15 cellular contexts compared by ENCODE assay signal in the genomic region with DNA sequence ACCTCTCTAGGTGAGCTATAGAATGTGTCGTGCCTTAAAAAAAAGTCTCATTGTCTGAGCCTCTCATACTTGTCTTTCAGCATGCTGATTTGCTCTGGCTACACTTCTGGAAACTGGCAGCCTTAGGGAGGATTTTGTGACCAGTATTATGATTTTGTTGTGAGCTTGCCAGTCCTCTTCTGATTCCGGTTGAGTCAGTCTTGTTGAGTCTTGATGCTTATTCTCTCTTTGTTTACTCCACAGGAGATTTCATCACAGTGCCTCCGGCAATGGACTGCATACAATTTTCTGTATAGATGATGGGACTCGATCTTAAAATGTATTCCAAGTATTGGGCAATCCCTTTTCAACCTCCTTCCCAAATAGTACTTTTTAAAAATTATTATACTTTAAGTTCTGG.
DNase-seq lines count a peak whose midpoint lies in the region; ATAC-seq and TF ChIP-seq lines count a peak whose summit lies in the region.
"Had no signal": no experiment of that assay in that cellular context is flagged by ENCODE, and none has a peak within 500 bp of the region (broad histone marks: within the 10 kb centered on the region; RNA-seq: fewer than 3 reads in every experiment).

No MANE protein-coding gene starts in this region.

- H3K27me3 ChIP-seq in AG04450 (ENCODE audit: control insufficient read depth, insufficient read depth, low read length) (no peaks in the 10 kb centered on the region), left lung (no peaks in the 10 kb centered on the region)
- H3K27me3 ChIP-seq: ascending aorta, BE2C had no signal

- H3K9me3 ChIP-seq in AG04450 (ENCODE audit: control insufficient read depth, insufficient read depth, low read length) (no peaks in the 10 kb centered on the region), left lung (peaks cover 0 to 4% of the 10 kb centered on the region in 2 donors)
- H3K9me3 ChIP-seq: BE2C had no signal

- H3K36me3 ChIP-seq in left lung, result no peaks in the 10 kb centered on the region
- H3K36me3 ChIP-seq: ascending aorta, BE2C had no signal

- POLR2A ChIA-PET in AG04450 (lab: Yijun Ruan, JAX), result no interaction called here

- H3K4me3 ChIP-seq in AG04450 (ENCODE audit: low read depth, low read length) (no peak overlapping the region), cardiac fibroblast (replicated peaks in 1 of 2; ENCODE audit: low read depth in 2 of 2, low read length in 2 of 2) (no peak overlapping the region), left lung (no peak overlapping the region)
- H3K4me3 ChIP-seq: ascending aorta had no signal

- intact Hi-C loops in left lung (cut with DNase I), result no loop called here

- CTCF ChIA-PET in AG04450 (lab: Charles Lee), result interaction anchor here (1.0 kb wide), 1 partner anchor 355 kb away, joined by 3 read pairs; no protein-coding TSS in a partner anchor

- TF ChIP-seq CTCF in AG04450 (IDR thresholded peaks at IDR 0.05; ENCODE audit: low read depth, low read length), result no peak
- TF ChIP-seq CTCF in cardiac fibroblast (IDR thresholded peaks at IDR 0.05; ENCODE audit: low read depth, low read length), result no peak
- no peak for TF ChIP-seq CTCF in left lung (IDR thresholded peaks at IDR 0.05)

- H3K4me1 ChIP-seq in left lung, result peaks cover 0 to 7% of the 10 kb centered on the region in 2 donors
- H3K4me1 ChIP-seq: BE2C had no signal

- peak; percentile 84 for ATAC-seq in left lung
- no peak for ATAC-seq in HG03159 (IDR thresholded peaks at IDR 0.05; ENCODE audit: unreplicated experiment)
- ATAC-seq in GM18907 (IDR thresholded peaks at IDR 0.05; ENCODE audit: unreplicated experiment), result no peak

- DNase-seq in AG04450 (ENCODE audit: low read depth, low spot score) (peak; percentile 69), HuH-7.5 (ENCODE audit: low spot score) (peak; percentile 6), cardiac fibroblast (ENCODE audit: low read depth in 2 of 2) (peak; percentile 58 to 73), left lung (no peak), NCI-H345 treated with DMSO at 0.1 percent for 48 hours (lab: John Stamatoyannopoulos, UW; ENCODE audit: unreplicated experiment) (no peak), erythroblast (lab: John Stamatoyannopoulos, UW) (no peak)
- DNase-seq: BE2C; foreskin melanocyte; H7; kidney glomerular epithelial cell; NCI-H1930; stimulated activated CD4-positive, alpha-beta T cell treated with anti-CD3 and anti-CD28 coated beads, Interleukin-2, amount 100 ng/mL, for 24 hours had no signal

- no peak overlapping the region for H3K27ac ChIP-seq in AG04450 (ENCODE audit: low read depth, low read length)
- peak overlapping the region in 1 of 2 donors; percentile 33 for H3K27ac ChIP-seq in left lung
- H3K27ac ChIP-seq: ascending aorta had no signal

- TF ChIP-seq POLR2A in erythroblast (IDR thresholded peaks at IDR 0.05; ENCODE audit: low read length), result no peak

Comparison
In these comparisons a context has a peak if more than half of its experiments do, and no peak if none do; other contexts are left out.
1. DNase-seq: peak in AG04450 (single experiment), HuH-7.5 (single experiment) and cardiac fibroblast (2 of 2); none in left lung (0 of 2), NCI-H345 treated with DMSO at 0.1 percent for 48 hours (single experiment) and erythroblast (0 of 2).